ENCODE assay signal across 8 cellular contexts in genomic region chr10:104333728-104334373, GRCh38. TPM values are rescaled to one million over a fixed set of nuclear protein-coding genes. Genes with fewer than 3 reads are reported as not detected.
DNase-seq lines count a peak whose midpoint lies in the region; ATAC-seq and TF ChIP-seq lines count a peak whose summit lies in the region.

No MANE protein-coding gene starts in this region.

- peaks cover 25% of the 10 kb centered on the region for H3K36me3 Mint-ChIP-seq in activated B cell treated with CpG ODN at 0.5 μM for 24 hours (ENCODE audit: low read depth)

- H3K4me3 Mint-ChIP-seq in activated B cell treated with CpG ODN at 0.5 μM for 24 hours = no peak overlapping the region

- POLR2A ChIA-PET in activated B cell treated with CpG ODN at 0.5 μM for 24 hours (lab: Charles Lee) = no interaction called here

- TF ChIP-seq CTCF in activated B cell treated with CpG ODN at 0.5 μM for 24 hours (IDR thresholded peaks at IDR 0.05) = no peak
- no peak for TF ChIP-seq CTCF in fibroblast of mammary gland (conservative IDR thresholded peaks at IDR 0.05; ENCODE audit: control insufficient read depth, insufficient read depth, low read depth, low read length)

- no peaks in the 10 kb centered on the region for H3K27me3 Mint-ChIP-seq in activated B cell treated with CpG ODN at 0.5 μM for 24 hours

- H3K27ac Mint-ChIP-seq in activated B cell treated with CpG ODN at 0.5 μM for 24 hours = peak overlapping the region; percentile 9

- no peaks in the 10 kb centered on the region for H3K27me3 ChIP-seq in H7 (ENCODE audit: control insufficient read depth, insufficient read depth, low read length)
- H3K27me3 ChIP-seq in skeletal muscle satellite cell (ENCODE audit: control insufficient read depth, insufficient read depth, low read length) = no peaks in the 10 kb centered on the region

- H3K9me3 Mint-ChIP-seq in activated B cell treated with CpG ODN at 0.5 μM for 24 hours = no peaks in the 10 kb centered on the region

- no peaks in the 10 kb centered on the region for H3K9me3 ChIP-seq in skeletal muscle satellite cell (replicated peaks; ENCODE audit: low read length)

- H3K4me1 Mint-ChIP-seq in activated B cell treated with CpG ODN at 0.5 μM for 24 hours = peaks cover 82% of the 10 kb centered on the region

- H3K36me3 ChIP-seq in H7 (replicated peaks; ENCODE audit: control insufficient read depth, insufficient read depth, low read length) (no peaks in the 10 kb centered on the region), skeletal muscle satellite cell (ENCODE audit: insufficient read depth, low read length) (peaks cover 41% of the 10 kb centered on the region)

- H3K4me3 ChIP-seq in H7 (ENCODE audit: insufficient read depth, low read depth, low read length) (no peak overlapping the region), fibroblast of mammary gland (ENCODE audit: control insufficient read depth, low read depth, low read length) (no peak overlapping the region), skeletal muscle satellite cell (ENCODE audit: low read length) (no peak overlapping the region)

- peak overlapping the region; percentile 16 for H3K4me2 ChIP-seq in skeletal muscle satellite cell (ENCODE audit: low read length)

- H3K9ac ChIP-seq in skeletal muscle satellite cell (ENCODE audit: low read depth, low read length) = no peak overlapping the region

- H3K4me1 ChIP-seq in skeletal muscle satellite cell (ENCODE audit: control insufficient read depth, insufficient read depth, low read length) = peaks cover 74% of the 10 kb centered on the region

- ATAC-seq in activated B cell treated with CpG ODN at 0.5 μM for 24 hours (ENCODE audit: low read depth) (no peak), GM21381 (IDR thresholded peaks at IDR 0.05; ENCODE audit: unreplicated experiment) (no peak)

- intact Hi-C loops in activated B cell treated with CpG ODN at 0.5 μM for 24 hours (cut with micrococcal nuclease) = no loop called here

- CTCF ChIA-PET in activated B cell treated with CpG ODN at 0.5 μM for 24 hours (lab: Charles Lee) = no interaction called here

- DNase-seq in H7 (peak; percentile 14), activated B cell treated with CpG ODN at 0.5 μM for 24 hours (no peak), fibroblast of mammary gland (ENCODE audit: low read depth) (peak; percentile 37), Ammon's horn (ENCODE audit: low spot score) (no peak), pons (ENCODE audit: low spot score) (no peak), retina (no peak)

RNA-seq across cellular contexts. Expression of gene ITPRIP, which starts 4.4 kb away (rescaled TPM):
- total RNA-seq in H7 (2014; rRNA removed; shearing (Covaris generic)) = 6.7 and 6.9 TPM in 2 replicates
- 21.3 and 26.1 TPM in 2 replicates for total RNA-seq in activated B cell treated with CpG ODN at 0.5 μM for 24 hours
- total RNA-seq in skeletal muscle satellite cell (2012; rRNA removed) = 28.4 and 31.9 TPM in 2 replicates

RNA-seq across cellular contexts. Expression of gene CFAP58, which starts 19.8 kb away (rescaled TPM):
- total RNA-seq in H7 (2014; rRNA removed; shearing (Covaris generic)) = 0.62 and 2.0 TPM in 2 replicates
- not detected in 2 replicates for total RNA-seq in activated B cell treated with CpG ODN at 0.5 μM for 24 hours
- 0.51 and 0.66 TPM in 2 replicates for total RNA-seq in skeletal muscle satellite cell (2012; rRNA removed)

Comparison
In these comparisons a context has a peak if more than half of its experiments do, and no peak if none do; other contexts are left out.
1. DNase-seq: peak in H7 (single experiment) and fibroblast of mammary gland (single experiment); none in activated B cell treated with CpG ODN at 0.5 μM for 24 hours (single experiment), Ammon's horn (single experiment), pons (single experiment) and retina (single experiment).